ENCODE assay signal across 8 cellular contexts in genomic region chr14:71143391-71144290, GRCh38.
A peak's percentile ranks its signal among the peaks of the same experiment; 100 is the strongest.
DNase-seq lines count a peak whose midpoint lies in the region; ATAC-seq and TF ChIP-seq lines count a peak whose summit lies in the region.

No MANE protein-coding gene starts in this region.

- peak overlapping the region; percentile 70 for H3K27ac Mint-ChIP-seq in stimulated activated memory B cell treated with anti-CD40 and anti-IgM and Interleukin-4, amounts not matched to agents 10 μg/mL and 1 μg/mL and 100 μg/mL, for 72 hours

- H3K27ac ChIP-seq in coronary artery: no peak overlapping the region

- H3K4me3 Mint-ChIP-seq in stimulated activated memory B cell treated with anti-CD40 and anti-IgM and Interleukin-4, amounts not matched to agents 10 μg/mL and 1 μg/mL and 100 μg/mL, for 72 hours: no peak overlapping the region

- H3K9me3 Mint-ChIP-seq in stimulated activated memory B cell treated with anti-CD40 and anti-IgM and Interleukin-4, amounts not matched to agents 10 μg/mL and 1 μg/mL and 100 μg/mL, for 72 hours: no peaks in the 10 kb centered on the region

- no peak for ATAC-seq in stimulated activated memory B cell treated with anti-CD40 and anti-IgM and Interleukin-4, amounts not matched to agents 10 μg/mL and 1 μg/mL and 100 μg/mL, for 72 hours

- peak; percentile 5 to 8 for DNase-seq in activated CD4-positive, alpha-beta T cell treated with anti-CD3 and anti-CD28 coated beads for 4 hours
- no peak for DNase-seq in activated CD4-positive, alpha-beta T cell treated with anti-CD3 and anti-CD28 coated beads, Interleukin-2, amount 50 U/mL, for 1 hour
- DNase-seq in activated CD8-positive, alpha-beta memory T cell treated with anti-CD3 and anti-CD28 coated beads for 24 hours: peak; percentile 64
- DNase-seq in foreskin fibroblast (peak; percentile 68 to 72), coronary artery (ENCODE audit: low spot score) (no peak), midbrain (lab: John Stamatoyannopoulos, UW) (no peak), NCI-H128 (lab: John Stamatoyannopoulos, UW; ENCODE audit: unreplicated experiment) (no peak)

- peaks cover 37% of the 10 kb centered on the region for H3K4me1 Mint-ChIP-seq in stimulated activated memory B cell treated with anti-CD40 and anti-IgM and Interleukin-4, amounts not matched to agents 10 μg/mL and 1 μg/mL and 100 μg/mL, for 72 hours

- no peak for TF ChIP-seq CTCF in foreskin fibroblast (IDR thresholded peaks at IDR 0.05; ENCODE audit: low read depth, low read length)
- TF ChIP-seq CTCF in coronary artery (IDR thresholded peaks at IDR 0.05): no peak

- no peaks in the 10 kb centered on the region for H3K27me3 Mint-ChIP-seq in stimulated activated memory B cell treated with anti-CD40 and anti-IgM and Interleukin-4, amounts not matched to agents 10 μg/mL and 1 μg/mL and 100 μg/mL, for 72 hours

- H3K36me3 Mint-ChIP-seq in stimulated activated memory B cell treated with anti-CD40 and anti-IgM and Interleukin-4, amounts not matched to agents 10 μg/mL and 1 μg/mL and 100 μg/mL, for 72 hours: no peaks in the 10 kb centered on the region

- H3K4me3 ChIP-seq in foreskin fibroblast (ENCODE audit: low read depth in 1 of 2, low read length in 2 of 2) (no peak overlapping the region), coronary artery (no peak overlapping the region)

Comparison
In these comparisons a context has a peak if more than half of its experiments do, and no peak if none do; other contexts are left out.
1. DNase-seq: peak in activated CD4-positive, alpha-beta T cell treated with anti-CD3 and anti-CD28 coated beads for 4 hours (2 of 2), activated CD8-positive, alpha-beta memory T cell treated with anti-CD3 and anti-CD28 coated beads for 24 hours (single experiment) and foreskin fibroblast (2 of 2); none in activated CD4-positive, alpha-beta T cell treated with anti-CD3 and anti-CD28 coated beads, Interleukin-2, amount 50 U/mL, for 1 hour (single experiment), coronary artery (single experiment), midbrain (single experiment) and NCI-H128 (single experiment).